In genomic region chr5:126508251-126508961, GRCh38 we compare ENCODE assay signal across 1 cellular context.
TF ChIP-seq lines count a peak whose summit lies in the region.

No MANE protein-coding gene starts in this region.

TF ChIP-seq in WTC11, 78 proteins besides CTCF, POLR2A, EP300 and RAD21 (continued from another document):
- TF ChIP-seq ZNF425 (CRISPR knock-in tag; conservative IDR thresholded peaks at IDR 0.05) (no peak), MLX (CRISPR knock-in tag; IDR thresholded peaks at IDR 0.05) (no peak), MAX (CRISPR knock-in tag; IDR thresholded peaks at IDR 0.05) (no peak), NFYB (CRISPR knock-in tag; conservative IDR thresholded peaks at IDR 0.05; ENCODE audit: low read depth) (no peak)
